ENCODE assay signal across 1 cellular context in genomic region chr3:126156468-126156867, GRCh38.
A peak's percentile ranks its signal among the peaks of the same experiment; 100 is the strongest.
TF ChIP-seq lines count a peak whose summit lies in the region.

No MANE protein-coding gene starts in this region.

TF ChIP-seq in WTC11, 78 proteins besides CTCF, POLR2A, EP300 and RAD21 (continued from another document):
- no peak for TF ChIP-seq PRDM15 (CRISPR knock-in tag; IDR thresholded peaks at IDR 0.05)
- no peak for TF ChIP-seq SP1 (CRISPR knock-in tag; conservative IDR thresholded peaks at IDR 0.05)
- TF ChIP-seq ZNF671 (CRISPR knock-in tag; IDR thresholded peaks at IDR 0.05) = no peak
- peak; percentile 81 for TF ChIP-seq USF1 (CRISPR knock-in tag; IDR thresholded peaks at IDR 0.05)
